ENCODE assay signal across 24 cellular contexts in genomic region chr2:44564752-44565151, GRCh38.
"Had no signal": no experiment of that assay in that cellular context is flagged by ENCODE, and none has a peak within 500 bp of the region (broad histone marks: within the 10 kb centered on the region; RNA-seq: fewer than 3 reads in every experiment).

No MANE protein-coding gene starts in this region.

- H3K27ac ChIP-seq: coronary artery, epithelial cell of prostate, esophagus squamous epithelium, gastrocnemius medialis, heart right ventricle, left ventricle myocardium inferior, lower lobe of right lung had no signal

- FAIRE-seq: colon, endometrium, islet of Langerhans, keratinocyte had no signal

- H3K4me1 ChIP-seq: gastrocnemius medialis, heart right ventricle, left ventricle myocardium inferior, lower lobe of right lung had no signal

- H3K36me3 ChIP-seq: esophagus squamous epithelium, gastrocnemius medialis, heart right ventricle, left ventricle myocardium inferior, lower lobe of right lung had no signal

- H3K9me3 ChIP-seq: esophagus squamous epithelium, gastrocnemius medialis, heart right ventricle, left ventricle myocardium inferior, lower lobe of right lung, mucosa of descending colon had no signal

- H3K27me3 ChIP-seq: esophagus squamous epithelium, gastrocnemius medialis, heart right ventricle had no signal

- ATAC-seq: effector memory CD8-positive, alpha-beta T cell; esophagus mucosa; gastrocnemius medialis; heart right ventricle; left cardiac atrium; lower lobe of right lung; mucosa of descending colon had no signal

- H3K4me3 ChIP-seq: coronary artery, esophagus squamous epithelium, gastrocnemius medialis, heart right ventricle, left ventricle myocardium inferior, lower lobe of right lung, mucosa of descending colon had no signal

- DNase-seq: effector CD8-positive, alpha-beta T cell; effector memory CD8-positive, alpha-beta T cell; endodermal cell; erythroblast; esophagus squamous epithelium; foreskin fibroblast; foreskin melanocyte; gastrocnemius medialis; glutamatergic neuron; head of caudate nucleus; heart right ventricle; hippocampal formation; left cardiac atrium; left ventricle myocardium inferior; lower lobe of right lung; mesenchymal stem cell; mucosa of descending colon had no signal
